ENCODE assay signal across 26 cellular contexts in the genomic region with DNA sequence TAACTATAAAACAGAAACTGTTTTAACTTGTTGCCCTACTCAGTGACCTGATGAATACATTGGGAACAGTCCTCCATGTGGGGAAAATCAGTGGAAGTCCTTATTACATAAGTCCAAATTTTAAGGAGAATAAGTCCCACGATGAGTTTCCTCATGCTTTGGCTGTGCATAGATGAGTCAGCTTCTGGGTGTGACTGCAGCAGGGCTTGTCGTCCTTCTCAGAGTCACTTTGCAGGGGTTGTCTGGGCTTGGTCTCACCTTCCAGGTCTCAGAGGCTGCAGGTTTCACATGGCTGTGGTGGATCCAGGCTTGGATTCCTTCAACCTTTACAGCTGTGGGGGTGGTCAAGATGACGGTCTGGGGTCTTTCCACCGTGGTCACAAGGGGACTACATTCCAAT.
"Had no signal": no experiment of that assay in that cellular context is flagged by ENCODE, and none has a peak within 500 bp of the region (broad histone marks: within the 10 kb centered on the region; RNA-seq: fewer than 3 reads in every experiment).

No MANE protein-coding gene starts in this region.

- H3K4me3 ChIP-seq: ascending aorta, body of pancreas, MG63 had no signal

- FAIRE-seq: RCC 7860 had no signal

- H3K36me3 ChIP-seq: MG63 had no signal

- H3K4me1 Mint-ChIP-seq: activated B cell treated with CpG ODN at 0.5 μM for 24 hours; activated CD4-positive, alpha-beta T cell treated with anti-CD3 and anti-CD28 coated beads, Interleukin-2, amount 10 ng/mL, durations not matched to agents 24 days and 14 days; activated CD8-positive, alpha-beta memory T cell treated with anti-CD3 and anti-CD28 coated beads, Interleukin-2, amount 10 ng/mL, durations not matched to agents 7 days and 5 days; activated naive CD4-positive, alpha-beta T cell treated with anti-CD3 and anti-CD28 coated beads, Interleukin-2, amount 50 U/mL, for 24 hours; T-helper 17 cell had no signal

- H3K27ac ChIP-seq: ascending aorta, body of pancreas, KMS-11 had no signal

- H3K4me2 ChIP-seq: KMS-11 had no signal

- H3K9me3 Mint-ChIP-seq: activated naive CD4-positive, alpha-beta T cell treated with anti-CD3 and anti-CD28 coated beads, Interleukin-2, amount 50 U/mL, for 24 hours had no signal

- H3K27ac Mint-ChIP-seq: activated B cell treated with CpG ODN at 0.5 μM for 24 hours; activated CD4-positive, alpha-beta T cell treated with anti-CD3 and anti-CD28 coated beads, Interleukin-2, amount 10 ng/mL, durations not matched to agents 24 days and 14 days; activated CD8-positive, alpha-beta memory T cell treated with anti-CD3 and anti-CD28 coated beads, Interleukin-2, amount 10 ng/mL, durations not matched to agents 7 days and 5 days; activated naive CD4-positive, alpha-beta T cell treated with anti-CD3 and anti-CD28 coated beads, Interleukin-2, amount 50 U/mL, for 24 hours; activated T-cell treated with anti-CD3 and anti-CD28 coated beads, Interleukin-2, amount 50 U/mL, for 24 hours; activated T-helper 1 cell treated with anti-CD3 and anti-CD28 coated beads, Interleukin-12 subunit alpha, Interleukin-12 subunit beta, Interleukin-2, Interleukin-4 antibody, amounts not matched to agents 30 ng/mL and 10 ng/mL and 1 ng/mL, durations not matched to agents 14 hours and 24 hours and 36 hours; T-helper 17 cell had no signal

- H3K27me3 ChIP-seq: ascending aorta, body of pancreas, MG63 had no signal

- H3K27me3 Mint-ChIP-seq: activated B cell treated with CpG ODN at 0.5 μM for 24 hours; activated CD4-positive, alpha-beta T cell treated with anti-CD3 and anti-CD28 coated beads, Interleukin-2, amount 10 ng/mL, durations not matched to agents 24 days and 14 days; activated CD8-positive, alpha-beta memory T cell treated with anti-CD3 and anti-CD28 coated beads, Interleukin-2, amount 10 ng/mL, durations not matched to agents 7 days and 5 days; activated naive CD4-positive, alpha-beta T cell treated with anti-CD3 and anti-CD28 coated beads, Interleukin-2, amount 50 U/mL, for 24 hours; activated T-cell treated with anti-CD3 and anti-CD28 coated beads, Interleukin-2, amount 50 U/mL, for 24 hours; T-helper 17 cell had no signal

- H3K4me1 ChIP-seq: ascending aorta, body of pancreas had no signal

- DNase-seq: activated B cell treated with CpG ODN at 0.5 μM for 24 hours; activated CD4-positive, alpha-beta T cell treated with anti-CD3 and anti-CD28 coated beads for 1 hour; activated CD4-positive, alpha-beta T cell treated with anti-CD3 and anti-CD28 coated beads, Interleukin-2, amount 10 ng/mL, durations not matched to agents 24 days and 14 days; activated CD4-positive, alpha-beta T cell treated with anti-CD3 and anti-CD28 coated beads, Interleukin-2, amount 50 U/mL, for 48 hours; activated CD8-positive, alpha-beta memory T cell treated with anti-CD3 and anti-CD28 coated beads, Interleukin-2, amount 10 ng/mL, durations not matched to agents 7 days and 5 days; activated effector memory CD4-positive, alpha-beta T cell treated with Interleukin-2 at 50 U/mL for 16 hours; activated naive CD4-positive, alpha-beta T cell; activated T-cell treated with anti-CD3 and anti-CD28 coated beads, Interleukin-2, amount 50 U/mL, for 24 hours; body of pancreas; MG63; MV-4-11; NCI-H1092 treated with DMSO at 0.1 percent for 48 hours; NCI-H1417 treated with DMSO at 0.1 percent for 48 hours; NCI-H1694 treated with DMSO at 0.1 percent for 48 hours; NCI-H2081; NCI-H446; NCI-H524; PC-3; SHP77; T-helper 17 cell; T-helper 9 cell had no signal

- H3K9ac ChIP-seq: KMS-11 had no signal

- H3K4me3 Mint-ChIP-seq: activated B cell treated with CpG ODN at 0.5 μM for 24 hours; activated CD4-positive, alpha-beta T cell treated with anti-CD3 and anti-CD28 coated beads, Interleukin-2, amount 10 ng/mL, durations not matched to agents 24 days and 14 days; activated CD8-positive, alpha-beta memory T cell treated with anti-CD3 and anti-CD28 coated beads, Interleukin-2, amount 10 ng/mL, durations not matched to agents 7 days and 5 days; activated naive CD4-positive, alpha-beta T cell treated with anti-CD3 and anti-CD28 coated beads, Interleukin-2, amount 50 U/mL, for 24 hours; activated T-cell treated with anti-CD3 and anti-CD28 coated beads, Interleukin-2, amount 50 U/mL, for 24 hours; activated T-helper 1 cell treated with anti-CD3 and anti-CD28 coated beads, Interleukin-12 subunit alpha, Interleukin-12 subunit beta, Interleukin-2, Interleukin-4 antibody, amounts not matched to agents 30 ng/mL and 10 ng/mL and 1 ng/mL, durations not matched to agents 14 hours and 24 hours and 36 hours had no signal
